Comparison of ENCODE assay signal across 9 cellular contexts in genomic region chr7:30546596-30546995, GRCh38.
"Had no signal": no experiment of that assay in that cellular context is flagged by ENCODE, and none has a peak within 500 bp of the region (broad histone marks: within the 10 kb centered on the region; RNA-seq: fewer than 3 reads in every experiment).

No MANE protein-coding gene starts in this region.

- H3K27me3 Mint-ChIP-seq: IgD-negative memory B cell had no signal

- H3K9ac ChIP-seq: GM23248 had no signal

- H3K9me3 Mint-ChIP-seq: HFFc6 had no signal

- H3K27ac ChIP-seq: GM23248, HL-60 had no signal

- H3K36me3 ChIP-seq: HAP-1 had no signal

- H2AFZ ChIP-seq: GM23248 had no signal

- H3K4me3 Mint-ChIP-seq: HFFc6, IgD-negative memory B cell had no signal

- ATAC-seq: HCT116, HepG2 had no signal

- DNase-seq: GM23248, GOT3, H7, HFFc6 had no signal

- H3K27ac Mint-ChIP-seq: HFFc6, IgD-negative memory B cell had no signal

- H3K4me3 ChIP-seq: GM23248, HAP-1 had no signal
